ENCODE assay signal across 8 cellular contexts in the genomic region with DNA sequence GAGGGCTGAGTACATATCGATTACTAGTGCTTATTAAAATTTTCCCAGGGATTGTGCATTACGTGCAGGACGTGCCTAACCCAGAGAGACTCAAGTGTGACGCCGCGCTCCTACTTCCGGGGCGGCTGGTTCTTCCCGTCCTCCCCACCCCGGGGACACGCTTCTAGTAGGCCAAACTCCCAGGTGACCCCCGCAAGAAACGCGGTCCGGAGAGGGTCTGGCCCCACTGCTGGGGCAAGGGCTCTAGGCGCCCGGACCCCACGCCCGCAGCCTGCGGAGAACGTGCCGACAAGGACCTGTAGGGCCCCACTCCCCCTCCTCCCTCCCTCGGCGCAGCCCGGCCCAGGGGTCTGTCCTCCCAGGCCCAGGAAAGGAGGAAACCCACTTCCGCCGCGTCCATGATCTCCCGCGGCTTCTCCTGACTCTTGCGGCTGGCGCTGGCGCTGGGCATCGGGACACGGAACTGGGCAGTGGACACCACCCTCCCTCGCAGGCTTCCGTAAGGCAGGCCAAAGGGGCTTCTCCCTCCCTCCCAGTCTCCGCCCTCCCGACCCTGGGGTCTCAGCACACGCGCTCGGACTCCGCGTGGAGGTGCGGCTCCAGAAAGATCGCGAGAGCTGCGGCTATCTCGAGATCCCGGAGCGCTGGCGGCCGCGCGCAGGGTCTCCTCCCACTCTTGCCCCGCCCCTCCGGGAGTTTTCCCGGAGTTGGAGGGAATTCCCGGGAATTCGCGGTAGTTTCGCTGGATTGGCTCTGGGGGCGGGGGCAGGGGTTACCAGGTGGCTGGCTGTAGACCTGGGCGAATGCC. TPM values are rescaled to one million over a fixed set of nuclear protein-coding genes. Genes with fewer than 3 reads are reported as not detected.
A peak's percentile ranks its signal among the peaks of the same experiment; 100 is the strongest.
DNase-seq lines count a peak whose midpoint lies in the region; ATAC-seq and TF ChIP-seq lines count a peak whose summit lies in the region.

A gene (minus strand): TSS at position 609 of the 808 bp plus-strand sequence. CDS start 158 bp downstream, at position 451.

- H3K4me3 ChIP-seq in WERI-Rb-1 (ENCODE audit: low read depth, low read length) (peak within 1 kb of the TSS; percentile 97), mammary epithelial cell (replicated peaks in 1 of 3; ENCODE audit: insufficient read depth in 1 of 3, low read depth in 2 of 3, low read length in 3 of 3) (peak within 1 kb of the TSS; percentile 86 to 95 (median 87)), iPS-20b (ENCODE audit: low read length) (peak within 1 kb of the TSS; percentile 78), skin epidermis (peak within 1 kb of the TSS; percentile 53 to 99 (median 77))

- peak; percentile 97 for DNase-seq in AG08395 (ENCODE audit: low spot score)
- DNase-seq in NCI-H2196 treated with DMSO at 0.1 percent for 48 hours (lab: John Stamatoyannopoulos, UW; ENCODE audit: unreplicated experiment), result peak; percentile 97
- peak; percentile 91 for DNase-seq in WERI-Rb-1
- DNase-seq in mammary epithelial cell, result peak; percentile 94

- intact Hi-C loops in mammary epithelial cell (cut with micrococcal nuclease), result loop anchor here (2.0 to 5.0 kb wide), 2 partner anchors 38 to 394 kb away; no protein-coding TSS in a partner anchor

- H3K27ac ChIP-seq in WERI-Rb-1 (peak within 1 kb of the TSS; percentile 92), mammary epithelial cell (ENCODE audit: insufficient read depth, low read depth, low read length) (peak within 1 kb of the TSS; percentile 99), iPS-20b (ENCODE audit: low read length) (peak within 1 kb of the TSS; percentile 84), skin epidermis (peak within 1 kb of the TSS; percentile 94 to 100 (median 99))

- BruUV-seq in mammary epithelial cell (replicated peaks; lab: Mats Ljungman, UMichigan), result TSS peak; percentile 56

- H4K20me1 ChIP-seq in mammary epithelial cell (ENCODE audit: insufficient read depth, low read length), result no peaks in the 10 kb centered on the region

- H2AFZ ChIP-seq in mammary epithelial cell (ENCODE audit: low read depth, low read length), result peak within 1 kb of the TSS; percentile 94

- H3K9me3 ChIP-seq in WERI-Rb-1 (ENCODE audit: severe bottlenecking) (no peaks in the 10 kb centered on the region), mammary epithelial cell (replicated peaks; ENCODE audit: insufficient read depth, low read length) (no peaks in the 10 kb centered on the region), iPS-20b (ENCODE audit: insufficient read depth, low read depth, low read length) (no peaks in the 10 kb centered on the region)

- H3K4me2 ChIP-seq in mammary epithelial cell (ENCODE audit: insufficient read depth, low read depth, low read length), result peak within 1 kb of the TSS; percentile 89

- H3K27me3 ChIP-seq in WERI-Rb-1 (ENCODE audit: insufficient read depth, low read depth, severe bottlenecking), result no peaks in the 10 kb centered on the region
- H3K27me3 ChIP-seq in mammary epithelial cell (ENCODE audit: insufficient read depth, low read length), result no peaks in the 10 kb centered on the region
- no peaks in the 10 kb centered on the region for H3K27me3 ChIP-seq in iPS-20b (ENCODE audit: insufficient read depth, low read length)

- dilution Hi-C loops in mammary epithelial cell (cut with HindIII; ENCODE audit: low sequenced_read_pairs), result no loop called here

- H3K9ac ChIP-seq in mammary epithelial cell (ENCODE audit: insufficient read depth, low read length), result peak within 1 kb of the TSS; percentile 97
- peak within 1 kb of the TSS; percentile 94 for H3K9ac ChIP-seq in iPS-20b (ENCODE audit: low read depth, low read length)

- H3K4me1 ChIP-seq in mammary epithelial cell (ENCODE audit: insufficient read depth, low read length) (peaks cover 3% of the 10 kb centered on the region), iPS-20b (ENCODE audit: insufficient read depth, low read length) (peaks cover 7% of the 10 kb centered on the region)

- CTCF ChIA-PET in mammary epithelial cell (lab: Charles Lee; ENCODE audit: low non-redundant PET), result no interaction called here

- H3K36me3 ChIP-seq in WERI-Rb-1, result peaks cover 20% of the 10 kb centered on the region
- no peaks in the 10 kb centered on the region for H3K36me3 ChIP-seq in mammary epithelial cell (ENCODE audit: insufficient read depth, low read length)
- H3K36me3 ChIP-seq in iPS-20b (ENCODE audit: insufficient read depth, low read depth, low read length), result peaks cover 25% of the 10 kb centered on the region

- in situ Hi-C loops in mammary epithelial cell (cut with MboI; ENCODE audit: low sequenced_read_pairs in 2 of 2), result no loop called here

- 0% methylated on average over 4 of the region's 64 CpGs for WGBS in mammary epithelial cell (ENCODE audit: low coverage, missing lambda C conversion rate)

- TF ChIP-seq CTCF in WERI-Rb-1 (IDR thresholded peaks at IDR 0.05; ENCODE audit: low read depth, low read length) (no peak), mammary epithelial cell (conservative IDR thresholded peaks at IDR 0.05 in 1 of 2, IDR thresholded peaks at IDR 0.05 in 1 of 2; ENCODE audit: extremely low read depth in 1 of 2, insufficient read depth in 1 of 2, low read depth in 1 of 2, low read length in 2 of 2) (no peak)

- H3K79me2 ChIP-seq in mammary epithelial cell (ENCODE audit: insufficient read depth, low read length), result peaks cover 44% of the 10 kb centered on the region

- ATAC-seq in GM18907 (IDR thresholded peaks at IDR 0.05; ENCODE audit: unreplicated experiment) (peak; percentile 85), HG03139 (IDR thresholded peaks at IDR 0.05; ENCODE audit: unreplicated experiment) (peak; percentile 85)

RNA-seq across cellular contexts. Expression of the gene that starts here (rescaled TPM):
- total RNA-seq in mammary epithelial cell, result 10 to 100 TPM; 64.3 to 68.8 TPM
- polyA plus RNA-seq in mammary epithelial cell, result 61.4 TPM
- 18.0 TPM for polyA minus RNA-seq in mammary epithelial cell

Comparison
In these comparisons a context has a peak if more than half of its experiments do, and no peak if none do; other contexts are left out.
1. Peak in every context shown above with its lines: DNase-seq, ATAC-seq, H3K4me3 ChIP-seq and H3K27ac ChIP-seq.